Comparison of ENCODE assay signal across 1 cellular context in genomic region chr16:85400305-85401205, GRCh38.
TF ChIP-seq lines count a peak whose summit lies in the region.

No MANE protein-coding gene starts in this region.

TF ChIP-seq in K562, 482 proteins besides CTCF, POLR2A, EP300 and RAD21 (continued from another document and continues in another):
- TF ChIP-seq, protein P1, sequence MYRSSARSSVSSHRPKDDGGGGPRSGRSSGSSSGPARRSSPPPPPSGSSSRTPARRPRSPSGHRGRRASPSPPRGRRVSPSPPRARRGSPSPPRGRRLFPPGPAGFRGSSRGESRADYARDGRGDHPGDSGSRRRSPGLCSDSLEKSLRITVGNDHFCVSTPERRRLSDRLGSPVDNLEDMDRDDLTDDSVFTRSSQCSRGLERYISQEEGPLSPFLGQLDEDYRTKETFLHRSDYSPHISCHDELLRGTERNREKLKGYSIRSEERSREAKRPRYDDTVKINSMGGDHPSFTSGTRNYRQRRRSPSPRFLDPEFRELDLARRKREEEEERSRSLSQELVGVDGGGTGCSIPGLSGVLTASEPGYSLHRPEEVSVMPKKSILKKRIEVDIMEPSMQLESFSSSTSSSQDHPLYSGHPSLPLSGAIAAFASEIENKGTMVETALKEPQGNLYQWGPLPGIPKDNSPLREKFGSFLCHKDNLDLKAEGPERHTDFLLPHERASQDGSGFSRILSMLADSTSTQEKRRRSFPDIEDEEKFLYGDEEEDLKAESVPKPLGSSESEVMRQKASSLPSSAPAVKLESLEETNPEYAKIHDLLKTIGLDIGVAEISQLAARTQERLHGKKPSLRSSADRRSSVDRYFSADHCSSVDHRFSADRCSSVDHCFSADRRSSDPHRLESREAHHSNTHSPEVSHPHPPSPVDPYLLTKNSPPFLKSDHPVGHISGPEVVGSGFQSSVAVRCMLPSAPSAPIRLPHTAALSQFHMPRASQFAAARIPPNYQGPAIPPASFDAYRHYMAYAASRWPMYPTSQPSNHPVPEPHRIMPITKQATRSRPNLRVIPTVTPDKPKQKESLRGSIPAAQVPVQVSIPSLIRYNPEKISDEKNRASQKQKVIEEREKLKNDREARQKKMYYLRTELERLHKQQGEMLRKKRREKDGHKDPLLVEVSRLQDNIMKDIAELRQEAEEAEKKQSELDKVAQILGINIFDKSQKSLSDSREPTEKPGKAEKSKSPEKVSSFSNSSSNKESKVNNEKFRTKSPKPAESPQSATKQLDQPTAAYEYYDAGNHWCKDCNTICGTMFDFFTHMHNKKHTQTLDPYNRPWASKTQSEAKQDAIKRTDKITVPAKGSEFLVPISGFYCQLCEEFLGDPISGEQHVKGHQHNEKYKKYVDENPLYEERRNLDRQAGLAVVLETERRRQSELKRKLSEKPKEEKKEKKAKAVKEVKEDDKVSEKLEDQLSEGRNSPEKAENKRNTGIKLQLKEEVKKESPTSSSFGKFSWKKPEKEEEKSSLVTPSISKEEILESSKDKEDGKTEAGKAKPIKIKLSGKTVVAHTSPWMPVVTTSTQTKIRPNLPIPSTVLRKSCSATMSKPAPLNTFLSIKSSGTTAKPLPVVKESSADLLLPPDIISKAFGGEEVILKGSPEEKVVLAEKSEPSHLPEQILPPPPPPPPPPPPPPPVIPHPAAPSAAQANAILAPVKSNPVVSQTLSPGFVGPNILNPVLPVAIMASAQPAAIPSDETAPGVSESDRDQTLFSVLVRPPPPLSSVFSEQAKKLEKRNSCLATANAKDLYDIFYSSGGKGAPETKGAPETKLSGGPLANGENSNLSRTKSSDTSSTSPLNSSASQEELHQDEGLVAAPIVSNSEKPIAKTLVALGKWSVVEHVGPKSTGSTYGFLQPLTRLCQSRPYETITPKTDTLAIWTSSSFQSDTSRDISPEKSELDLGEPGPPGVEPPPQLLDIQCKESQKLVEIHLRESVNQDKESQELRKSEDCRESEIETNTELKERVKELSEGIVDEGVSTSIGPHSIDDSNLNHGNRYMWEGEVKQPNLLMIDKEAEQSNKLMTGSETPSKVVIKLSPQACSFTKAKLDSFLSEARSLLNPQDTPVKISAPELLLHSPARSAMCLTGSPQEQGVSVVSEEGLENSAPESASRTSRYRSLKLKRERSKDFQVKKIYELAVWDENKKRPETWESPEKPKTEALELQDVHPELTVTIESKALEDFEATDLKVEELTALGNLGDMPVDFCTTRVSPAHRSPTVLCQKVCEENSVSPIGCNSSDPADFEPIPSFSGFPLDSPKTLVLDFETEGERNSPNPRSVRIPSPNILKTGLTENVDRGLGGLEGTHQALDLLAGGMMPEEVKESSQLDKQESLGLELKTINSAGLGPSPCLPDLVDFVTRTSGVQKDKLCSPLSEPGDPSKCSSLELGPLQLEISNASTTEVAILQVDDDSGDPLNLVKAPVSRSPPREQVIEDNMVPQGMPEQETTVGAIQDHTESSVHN (IDR thresholded peaks at IDR 0.05; ENCODE audit: borderline replicate concordance in 1 of 2, low read depth in 1 of 2), result no peak
- TF ChIP-seq EHMT2 (IDR thresholded peaks at IDR 0.05), result peak; percentile 39; the same call in 1 of the 2 replicates
- TF ChIP-seq ZNF609 (CRISPR knock-in tag; IDR thresholded peaks at IDR 0.05; ENCODE audit: borderline replicate concordance), result no peak
- TF ChIP-seq TAF7 (tag; IDR thresholded peaks at IDR 0.05), result peak; percentile 24; the same call in 1 of the 2 replicates
- no peak for TF ChIP-seq CAMTA2 (CRISPR knock-in tag; conservative IDR thresholded peaks at IDR 0.05)
- TF ChIP-seq SMARCA5 (IDR thresholded peaks at IDR 0.05), result peak; percentile 83
- TF ChIP-seq ZNF407 (IDR thresholded peaks at IDR 0.05; ENCODE audit: low read depth), result peak; percentile 40; the same call in 1 of the 2 replicates
- TF ChIP-seq HIVEP1 (CRISPR knock-in tag; IDR thresholded peaks at IDR 0.05), result no peak
- TF ChIP-seq NR0B1 (IDR thresholded peaks at IDR 0.05; ENCODE audit: partially characterized antibody), result no peak
- TF ChIP-seq ZSCAN29 (IDR thresholded peaks at IDR 0.05), result no peak
- TF ChIP-seq DPF2 (IDR thresholded peaks at IDR 0.05), result 0 out of 2 replicates have a peak, but pooled peaks have one; percentile 30
- TF ChIP-seq ZNF324 (CRISPR knock-in tag; IDR thresholded peaks at IDR 0.05), result peak; percentile 96
- 0 out of 2 replicates have a peak, but pooled peaks have one; percentile 7 for TF ChIP-seq ETV5 (CRISPR knock-in tag; IDR thresholded peaks at IDR 0.05; ENCODE audit: low read depth)
- no peak for TF ChIP-seq ATF1 (CRISPR knock-in tag; IDR thresholded peaks at IDR 0.05)
- TF ChIP-seq ATF1 (tag; IDR thresholded peaks at IDR 0.05), result 0 out of 2 replicates have a peak, but pooled peaks have one; percentile 11
- 0 out of 2 replicates have a peak, but pooled peaks have one; percentile 1 for TF ChIP-seq ZNF316 (IDR thresholded peaks at IDR 0.05)
- TF ChIP-seq, protein P2, sequence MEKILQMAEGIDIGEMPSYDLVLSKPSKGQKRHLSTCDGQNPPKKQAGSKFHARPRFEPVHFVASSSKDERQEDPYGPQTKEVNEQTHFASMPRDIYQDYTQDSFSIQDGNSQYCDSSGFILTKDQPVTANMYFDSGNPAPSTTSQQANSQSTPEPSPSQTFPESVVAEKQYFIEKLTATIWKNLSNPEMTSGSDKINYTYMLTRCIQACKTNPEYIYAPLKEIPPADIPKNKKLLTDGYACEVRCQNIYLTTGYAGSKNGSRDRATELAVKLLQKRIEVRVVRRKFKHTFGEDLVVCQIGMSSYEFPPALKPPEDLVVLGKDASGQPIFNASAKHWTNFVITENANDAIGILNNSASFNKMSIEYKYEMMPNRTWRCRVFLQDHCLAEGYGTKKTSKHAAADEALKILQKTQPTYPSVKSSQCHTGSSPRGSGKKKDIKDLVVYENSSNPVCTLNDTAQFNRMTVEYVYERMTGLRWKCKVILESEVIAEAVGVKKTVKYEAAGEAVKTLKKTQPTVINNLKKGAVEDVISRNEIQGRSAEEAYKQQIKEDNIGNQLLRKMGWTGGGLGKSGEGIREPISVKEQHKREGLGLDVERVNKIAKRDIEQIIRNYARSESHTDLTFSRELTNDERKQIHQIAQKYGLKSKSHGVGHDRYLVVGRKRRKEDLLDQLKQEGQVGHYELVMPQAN (IDR thresholded peaks at IDR 0.05; ENCODE audit: borderline replicate concordance), result peak; percentile 74; the same call in 1 of the 2 replicates
- no peak for TF ChIP-seq MTA3 (IDR thresholded peaks at IDR 0.05; ENCODE audit: borderline replicate concordance)
- peak; percentile 41 for TF ChIP-seq BRD9 (IDR thresholded peaks at IDR 0.05; ENCODE audit: low read depth, partially characterized antibody)
- TF ChIP-seq ZNF589 (CRISPR knock-in tag; IDR thresholded peaks at IDR 0.05; ENCODE audit: low read depth), result no peak
- no peak for TF ChIP-seq ZNF586 (CRISPR knock-in tag; conservative IDR thresholded peaks at IDR 0.05)
- TF ChIP-seq BDP1 (IDR thresholded peaks at IDR 0.05; ENCODE audit: insufficient read depth, insufficient read length), result no peak
- no peak for TF ChIP-seq DIDO1 (tag; IDR thresholded peaks at IDR 0.05; ENCODE audit: low read depth)
- no peak for TF ChIP-seq THRA (IDR thresholded peaks at IDR 0.05)
- peak; percentile 20; the same call in 1 of the 2 replicates for TF ChIP-seq STAT5A (IDR thresholded peaks at IDR 0.05; ENCODE audit: borderline replicate concordance, low read length)
- TF ChIP-seq SNRNP70 (optimal IDR thresholded peaks at IDR 0.05; ENCODE audit: low read depth, low read length), result no peak
- 0 out of 4 replicates have a peak, but pooled peaks of 1 of the 2 experiments have one; percentile 30 for TF ChIP-seq ARNT (IDR thresholded peaks at IDR 0.05)
- TF ChIP-seq CSDE1 (IDR thresholded peaks at IDR 0.05), result peak in 1 of 2 experiments; percentile 11; a peak in 1 of 4 replicates
